In genomic region chr13:40770609-40770933, GRCh38 we compare ENCODE assay signal across 8 cellular contexts. TPM values are rescaled to one million over a fixed set of nuclear protein-coding genes. Genes with fewer than 3 reads are reported as not detected.
DNase-seq lines count a peak whose midpoint lies in the region; ATAC-seq and TF ChIP-seq lines count a peak whose summit lies in the region.

No MANE protein-coding gene starts in this region.

- H3K9ac ChIP-seq in mesenchymal stem cell (ENCODE audit: low read length) = peak overlapping the region; percentile 96

- H3K36me3 ChIP-seq in heart left ventricle = peaks cover 0 to 14% (median 10%) of the 10 kb centered on the region in 9 donors
- H3K36me3 ChIP-seq in mesenchymal stem cell (ENCODE audit: control insufficient read depth in 1 of 2, insufficient read depth in 2 of 2, low read depth in 1 of 2, low read length in 2 of 2) = peaks cover 0 to 3% of the 10 kb centered on the region in 2 experiments
- peaks cover 10% of the 10 kb centered on the region for H3K36me3 ChIP-seq in upper lobe of right lung

- peak overlapping the region; percentile 94 for H3K4me3 Mint-ChIP-seq in MCF 10A (ENCODE audit: unreplicated experiment)

- peak overlapping the region; percentile 96 for H4K8ac ChIP-seq in mesenchymal stem cell (ENCODE audit: low read length)

- peak overlapping the region in 1 of 2 experiments; percentile 77 for H3K14ac ChIP-seq in mesenchymal stem cell (ENCODE audit: low read length in 2 of 2)

- peak overlapping the region in 1 of 2 experiments; percentile 80 for H3K4ac ChIP-seq in mesenchymal stem cell (ENCODE audit: low read depth in 1 of 2, low read length in 2 of 2)

- H3K23ac ChIP-seq in mesenchymal stem cell (ENCODE audit: low read length in 2 of 2) = no peak overlapping the region

- no peak overlapping the region for H2BK15ac ChIP-seq in mesenchymal stem cell (ENCODE audit: low read depth, poor library complexity, severe bottlenecking)

- no peaks in the 10 kb centered on the region for H3K27me3 Mint-ChIP-seq in MCF 10A (ENCODE audit: insufficient read depth, unreplicated experiment)

- peaks cover 9% of the 10 kb centered on the region for H3K4me1 Mint-ChIP-seq in MCF 10A (ENCODE audit: insufficient read depth, unreplicated experiment)

- POLR2A ChIA-PET in MCF 10A (lab: Yijun Ruan, JAX) = interaction anchor here (0.6 to 2.0 kb wide), 7 partner anchors 11 to 1734 kb away, joined by 3 to 12 read pairs (median 4); partner anchors contain the start of genes NHLRC3, PROSER1, SLC25A15 and WBP4

- H2AK5ac ChIP-seq in mesenchymal stem cell (ENCODE audit: low read length, severe bottlenecking) = no peak overlapping the region

- H3K27ac Mint-ChIP-seq in MCF 10A (ENCODE audit: low read depth, unreplicated experiment) = peak overlapping the region; percentile 91

- peak overlapping the region in 1 of 2 experiments; percentile 17 for H2BK12ac ChIP-seq in mesenchymal stem cell (ENCODE audit: low read length in 2 of 2)

- no peak overlapping the region for H2BK5ac ChIP-seq in mesenchymal stem cell (ENCODE audit: low read depth, low read length, poor library complexity, severe bottlenecking)

- CTCF ChIA-PET in MCF 10A (lab: Yijun Ruan, JAX) = interaction anchor here (0.6 kb wide), 1 partner anchor 640 kb away, joined by 3 read pairs; no protein-coding TSS in a partner anchor

- H3K79me1 ChIP-seq in mesenchymal stem cell (replicated peaks; ENCODE audit: low read length, poor library complexity, severe bottlenecking) = peaks cover 5% of the 10 kb centered on the region

- H3K36me3 Mint-ChIP-seq in MCF 10A (ENCODE audit: insufficient read depth, unreplicated experiment) = peaks cover 15% of the 10 kb centered on the region

- no peaks in the 10 kb centered on the region for H3K9me3 ChIP-seq in heart left ventricle
- H3K9me3 ChIP-seq in mesenchymal stem cell (ENCODE audit: control insufficient read depth, low read length) = no peaks in the 10 kb centered on the region
- no peaks in the 10 kb centered on the region for H3K9me3 ChIP-seq in upper lobe of right lung

- H4K91ac ChIP-seq in mesenchymal stem cell (ENCODE audit: low read length) = no peak overlapping the region

- peaks cover 0 to 25% (median 13%) of the 10 kb centered on the region in 12 donors for H3K4me1 ChIP-seq in heart left ventricle
- H3K4me1 ChIP-seq in mesenchymal stem cell (ENCODE audit: control insufficient read depth, insufficient read depth, low read depth, low read length) = peaks cover 1% of the 10 kb centered on the region
- H3K4me1 ChIP-seq in upper lobe of right lung = peaks cover 10% of the 10 kb centered on the region

- BruUV-seq in MCF 10A (replicated peaks; lab: Mats Ljungman, UMichigan) = TSS peak; percentile 73

- H2BK120ac ChIP-seq in mesenchymal stem cell (ENCODE audit: low read depth, low read length) = no peak overlapping the region

- no peaks in the 10 kb centered on the region for H3K9me3 Mint-ChIP-seq in MCF 10A (ENCODE audit: unreplicated experiment)

- peak overlapping the region; percentile 81 to 96 for H3K18ac ChIP-seq in mesenchymal stem cell (ENCODE audit: low read depth in 1 of 2, low read length in 2 of 2)

- H3K27me3 ChIP-seq in heart left ventricle (no peaks in the 10 kb centered on the region), mesenchymal stem cell (ENCODE audit: control insufficient read depth in 1 of 2, insufficient read depth in 1 of 2, low read length in 2 of 2) (no peaks in the 10 kb centered on the region), upper lobe of right lung (no peaks in the 10 kb centered on the region)

- ATAC-seq in heart left ventricle (peak in 1 of 4 donors; percentile 13), left cardiac atrium (no peak), upper lobe of right lung (no peak), HG03342 (IDR thresholded peaks at IDR 0.05; ENCODE audit: unreplicated experiment) (no peak), HG02852 (IDR thresholded peaks at IDR 0.05; ENCODE audit: unreplicated experiment) (no peak)

- no peak for TF ChIP-seq POLR2A in heart left ventricle (IDR thresholded peaks at IDR 0.05)

- peak overlapping the region; percentile 64 for H3K4me2 ChIP-seq in mesenchymal stem cell (ENCODE audit: low read length, poor library complexity, severe bottlenecking)

- H3K27ac ChIP-seq in heart left ventricle (peak overlapping the region; percentile 63 to 92 (median 84)), mesenchymal stem cell (ENCODE audit: low read length, poor library complexity, severe bottlenecking) (peak overlapping the region; percentile 75), upper lobe of right lung (peak overlapping the region; percentile 77)

- WGBS in heart left ventricle, 4 donors = 0 to 1% (median 1%) methylated on average over 9 of the region's 9 CpGs
- 3% methylated on average over 9 of the region's 9 CpGs for WGBS in mesenchymal stem cell

- H3K4me3 ChIP-seq in heart left ventricle (peak overlapping the region; percentile 58 to 90 (median 75)), mesenchymal stem cell (ENCODE audit: insufficient read depth in 1 of 2, low read depth in 1 of 2, low read length in 2 of 2) (peak overlapping the region; percentile 87 to 95), upper lobe of right lung (peak overlapping the region; percentile 69)

- DNase-seq in heart left ventricle (no peak), left cardiac atrium (no peak), MCF 10A (ENCODE audit: unreplicated experiment) (no peak), mesenchymal stem cell (no peak), upper lobe of right lung (no peak), posterior cingulate gyrus (no peak)

- H2AFZ ChIP-seq in mesenchymal stem cell (ENCODE audit: low read depth, low read length) = peak overlapping the region; percentile 90

- TF ChIP-seq CTCF in heart left ventricle (IDR thresholded peaks at IDR 0.05) (no peak), MCF 10A (IDR thresholded peaks at IDR 0.05; ENCODE audit: unreplicated experiment) (no peak), upper lobe of right lung (IDR thresholded peaks at IDR 0.05) (no peak)

- intact Hi-C loops in heart left ventricle (cut with DNase I) (loop anchor here in 8 of 10 donors (5.0 to 10.0 kb wide), 8 partner anchors 88 to 1086 kb away; partner anchors contain the start of genes WBP4 (in 4 of the 8) and MTRF1 (in 1 of the 8)), left cardiac atrium (cut with DNase I) (no loop called here), MCF 10A (cut with micrococcal nuclease) (no loop called here), upper lobe of right lung (cut with DNase I) (no loop called here), posterior cingulate gyrus (cut with DNase I) (loop anchor here (5.0 kb wide), 1 partner anchor 152 kb away; no protein-coding TSS in a partner anchor)

RNA-seq across cellular contexts. Expression of gene MRPS31, which starts 0.4 kb away (rescaled TPM):
- total RNA-seq in heart left ventricle = 10 to 100 TPM; 21.9 to 33.1 (median 27.1) TPM
- polyA plus RNA-seq in heart left ventricle = 10 to 100 TPM; 40.6 to 62.7 TPM
- total RNA-seq in left cardiac atrium = 10 to 100 TPM; 25.6 to 26.0 TPM
- 19.2 and 19.4 TPM in 2 replicates for total RNA-seq in MCF 10A (2022)
- polyA plus RNA-seq in mesenchymal stem cell (2013, experiment 1 of 2) = 19.2 TPM
- polyA plus RNA-seq in mesenchymal stem cell (2013, experiment 2 of 2) = 20.2 TPM
- 18.4 TPM for total RNA-seq in upper lobe of right lung

RNA-seq across cellular contexts. Expression of gene SLC25A15, which starts 18.8 kb away (rescaled TPM):
- total RNA-seq in heart left ventricle = 10 to 100 TPM in 1 of 9 donors, 1 to 10 TPM in 8; 3.7 to 10.4 (median 5.1) TPM
- polyA plus RNA-seq in heart left ventricle = 10 to 100 TPM in 1 of 2 donors, under 1 TPM in 1; 0.84 to 10.4 TPM
- total RNA-seq in left cardiac atrium = 1 to 10 TPM; 4.7 to 4.9 TPM
- total RNA-seq in MCF 10A (2022) = 14.3 and 15.5 TPM in 2 replicates
- 11.0 TPM for polyA plus RNA-seq in mesenchymal stem cell (2013, experiment 1 of 2)
- polyA plus RNA-seq in mesenchymal stem cell (2013, experiment 2 of 2) = 12.1 TPM
- total RNA-seq in upper lobe of right lung = 5.8 TPM

Comparison
In these comparisons a context has a peak if more than half of its experiments do, and no peak if none do; other contexts are left out.
1. intact Hi-C loops: an anchor here in heart left ventricle (5.0 to 10.0 kb wide) and posterior cingulate gyrus (5.0 kb wide); none called in left cardiac atrium, MCF 10A and upper lobe of right lung.